In genomic region chr4:76420901-76421581, GRCh38 we compare ENCODE assay signal across 9 cellular contexts. TPM values are rescaled to one million over a fixed set of nuclear protein-coding genes. Genes with fewer than 3 reads are reported as not detected.
DNase-seq lines count a peak whose midpoint lies in the region; ATAC-seq and TF ChIP-seq lines count a peak whose summit lies in the region.
"Had no signal": no experiment of that assay in that cellular context is flagged by ENCODE, and none has a peak within 500 bp of the region (broad histone marks: within the 10 kb centered on the region; RNA-seq: fewer than 3 reads in every experiment).

Gene CCDC158, minus strand, starts transcription at chr4:76421141. Its CDS starts 17,934 bp downstream, at chr4:76403207.

- H3K27ac ChIP-seq in fibroblast of lung (ENCODE audit: insufficient read depth, low read length) = no peak within 1 kb of the TSS
- no peak within 1 kb of the TSS for H3K27ac ChIP-seq in psoas muscle

- H2AFZ ChIP-seq in fibroblast of lung (ENCODE audit: low read length) = peak within 1 kb of the TSS; percentile 5

- peak; percentile 48 for ATAC-seq in T-helper 17 cell
- peak; percentile 75 to 88 (median 86) for ATAC-seq in psoas muscle
- no peak for ATAC-seq in HG02798 (IDR thresholded peaks at IDR 0.05; ENCODE audit: poor library complexity, unreplicated experiment)
- no peak for ATAC-seq in GM21529 (IDR thresholded peaks at IDR 0.05; ENCODE audit: unreplicated experiment)

- H3K4me1 Mint-ChIP-seq in T-helper 17 cell = peaks cover 10% of the 10 kb centered on the region

- intact Hi-C loops in psoas muscle (cut with DNase I) = loop anchor here in 1 of 2 donors (10.0 kb wide), 2 partner anchors 106 to 236 kb away; no protein-coding TSS in a partner anchor

- H3K79me2 ChIP-seq in fibroblast of lung (ENCODE audit: control insufficient read depth, insufficient read depth, low read length) = no peaks in the 10 kb centered on the region

- peak within 1 kb of the TSS; percentile 80 for H3K4me3 Mint-ChIP-seq in T-helper 17 cell

- no peak within 1 kb of the TSS for H3K9ac ChIP-seq in fibroblast of lung (ENCODE audit: insufficient read depth, low read length)

- H3K4me2 ChIP-seq in fibroblast of lung (ENCODE audit: extremely low read depth, insufficient read depth, low read length) = peak within 1 kb of the TSS; percentile 66

- WGBS in psoas muscle, 3 donors = 3 to 12% (median 6%) methylated on average over 15 to 73 of the region's 73 CpGs

- H3K4me3 ChIP-seq in fibroblast of lung (replicated peaks in 1 of 4; ENCODE audit: control extremely low read depth in 1 of 4, insufficient read depth in 1 of 4, low read depth in 3 of 4, low read length in 4 of 4) (peak within 1 kb of the TSS; percentile 29 to 56 (median 35)), psoas muscle (peak within 1 kb of the TSS; percentile 75)

- H3K27me3 ChIP-seq in fibroblast of lung (ENCODE audit: control insufficient read depth, insufficient read depth, low read length) (peaks cover 4% of the 10 kb centered on the region), psoas muscle (ENCODE audit: insufficient read depth in 3 of 3, low read length in 2 of 3) (peaks cover 0 to 11% (median 0%) of the 10 kb centered on the region in 3 donors)

- H3K27me3 Mint-ChIP-seq in T-helper 17 cell = peaks cover 60% of the 10 kb centered on the region

- peak; percentile 34 for DNase-seq in COR-L47 (lab: John Stamatoyannopoulos, UW)
- no peak for DNase-seq in T-helper 17 cell
- DNase-seq in fibroblast of lung (ENCODE audit: low read depth in 2 of 2) = peak; percentile 4 to 36
- DNase-seq in psoas muscle = peak; percentile 28 to 54
- DNase-seq in GOT3 (lab: John Stamatoyannopoulos, UW) = no peak
- DNase-seq in OCI-M2 (lab: John Stamatoyannopoulos, UW; ENCODE audit: unreplicated experiment) = no peak
- DNase-seq: NK-92 treated with Interleukin-12 subunit alpha and Interleukin-12 subunit beta, amount 100 ng/mL, for 24 hours had no signal

- no peaks in the 10 kb centered on the region for H4K20me1 ChIP-seq in fibroblast of lung (ENCODE audit: control insufficient read depth, extremely low read depth, insufficient read depth, low read length)

- no peak for TF ChIP-seq CTCF in fibroblast of lung (conservative IDR thresholded peaks at IDR 0.05 in 1 of 2, IDR thresholded peaks at IDR 0.05 in 1 of 2; ENCODE audit: low read depth in 1 of 2, low read length in 2 of 2)
- TF ChIP-seq CTCF in psoas muscle (IDR thresholded peaks at IDR 0.05) = no peak

- peaks cover 2% of the 10 kb centered on the region for H3K36me3 Mint-ChIP-seq in T-helper 17 cell (ENCODE audit: low read depth)

- H3K27ac Mint-ChIP-seq in T-helper 17 cell = no peak within 1 kb of the TSS

- H3K9me3 ChIP-seq in T-helper 17 cell (ENCODE audit: control insufficient read depth, low read length, poor library complexity, severe bottlenecking) (no peaks in the 10 kb centered on the region), fibroblast of lung (ENCODE audit: control insufficient read depth, insufficient read depth, low read depth, low read length) (no peaks in the 10 kb centered on the region), psoas muscle (no peaks in the 10 kb centered on the region)

- H3K36me3 ChIP-seq in fibroblast of lung (ENCODE audit: control insufficient read depth, insufficient read depth, low read length) = no peaks in the 10 kb centered on the region
- H3K36me3 ChIP-seq in psoas muscle (ENCODE audit: insufficient read depth in 1 of 2, low read depth in 1 of 2) = no peaks in the 10 kb centered on the region

- H3K4me1 ChIP-seq in fibroblast of lung (ENCODE audit: control insufficient read depth, extremely low read depth, insufficient read depth, low read length) = no peaks in the 10 kb centered on the region
- peaks cover 1% of the 10 kb centered on the region for H3K4me1 ChIP-seq in psoas muscle

RNA-seq across cellular contexts. Expression of gene CCDC158, which starts in this region (rescaled TPM):
- not detected for total RNA-seq in T-helper 17 cell
- total RNA-seq in fibroblast of lung = 1.3 and 1.5 TPM in 2 replicates
- 0.05 and 0.15 TPM in 2 replicates for polyA plus RNA-seq in fibroblast of lung
- polyA plus RNA-seq in fibroblast of lung (2012) = 0.05 TPM in 1 of 2 replicates, not detected in the other
- not detected in 2 replicates for polyA minus RNA-seq in fibroblast of lung (ENCODE audit: low replicate concordance)
- under 1 TPM in 3 of 4 donors, not detected in 1; 0.17 to 0.32 (median 0.17) TPM for total RNA-seq in psoas muscle
- polyA plus RNA-seq in psoas muscle = not detected

Comparison
In these comparisons a context has a peak if more than half of its experiments do, and no peak if none do; other contexts are left out.
1. Peak in ATAC-seq in T-helper 17 cell; RNA of the gene not detected or under 1 TPM.
2. Peak in DNase-seq, ATAC-seq and H3K4me3 ChIP-seq in psoas muscle; RNA of the gene not detected or under 1 TPM.
3. DNase-seq: peak in COR-L47 (single experiment) and fibroblast of lung (2 of 2); none in T-helper 17 cell (0 of 3), GOT3 (single experiment) and OCI-M2 (single experiment).